8 cellular contexts compared by ENCODE assay signal in genomic region chr12:19482036-19482435, GRCh38. TPM values are rescaled to one million over a fixed set of nuclear protein-coding genes. Genes with fewer than 3 reads are reported as not detected.
DNase-seq lines count a peak whose midpoint lies in the region; ATAC-seq lines count a peak whose summit lies in the region.

No MANE protein-coding gene starts in this region.

- peaks cover 4% of the 10 kb centered on the region for H3K9me3 Mint-ChIP-seq in central memory CD8-positive, alpha-beta T cell
- peaks cover 0 to 50% (median 19%) of the 10 kb centered on the region in 9 donors for H3K9me3 Mint-ChIP-seq in naive thymus-derived CD8-positive, alpha-beta T cell

- H3K4me3 Mint-ChIP-seq in central memory CD8-positive, alpha-beta T cell = peak overlapping the region; percentile 50
- H3K4me3 Mint-ChIP-seq in naive thymus-derived CD8-positive, alpha-beta T cell = peak overlapping the region in 9 of 10 donors; percentile 50 to 75 (median 70)

- H3K27ac Mint-ChIP-seq in central memory CD8-positive, alpha-beta T cell (ENCODE audit: low read depth) = peak overlapping the region; percentile 86
- H3K27ac Mint-ChIP-seq in naive thymus-derived CD8-positive, alpha-beta T cell = peak overlapping the region; percentile 29 to 92 (median 82)

- peaks cover 19% of the 10 kb centered on the region for H3K36me3 Mint-ChIP-seq in central memory CD8-positive, alpha-beta T cell (ENCODE audit: insufficient read depth)
- H3K36me3 Mint-ChIP-seq in naive thymus-derived CD8-positive, alpha-beta T cell = peaks cover 36 to 84% (median 54%) of the 10 kb centered on the region in 3 donors

- peaks cover 65% of the 10 kb centered on the region for H3K4me1 Mint-ChIP-seq in central memory CD8-positive, alpha-beta T cell
- H3K4me1 Mint-ChIP-seq in naive thymus-derived CD8-positive, alpha-beta T cell = peaks cover 35 to 77% (median 68%) of the 10 kb centered on the region in 4 donors

- no peak for DNase-seq in central memory CD8-positive, alpha-beta T cell (ENCODE audit: low spot score in 2 of 2)
- no peak for DNase-seq in naive thymus-derived CD8-positive, alpha-beta T cell
- DNase-seq in NCI-H524 (lab: John Stamatoyannopoulos, UW) (no peak), SW480 (ENCODE audit: low spot score) (no peak), NCI-H82 treated with DMSO at 0.1 percent for 48 hours (lab: John Stamatoyannopoulos, UW; ENCODE audit: unreplicated experiment) (no peak)

- POLR2A ChIA-PET in naive thymus-derived CD8-positive, alpha-beta T cell (lab: Charles Lee) = interaction anchor here (0.6 kb wide), 1 partner anchor 77 kb away, joined by 5 read pairs; no protein-coding TSS in a partner anchor

- H3K27me3 Mint-ChIP-seq in central memory CD8-positive, alpha-beta T cell = no peaks in the 10 kb centered on the region
- H3K27me3 Mint-ChIP-seq in naive thymus-derived CD8-positive, alpha-beta T cell = no peaks in the 10 kb centered on the region

- ATAC-seq in GM18907 (IDR thresholded peaks at IDR 0.05; ENCODE audit: unreplicated experiment) (peak; percentile 1), HG03520 (IDR thresholded peaks at IDR 0.05; ENCODE audit: unreplicated experiment) (peak; percentile 8), GM21423 (IDR thresholded peaks at IDR 0.05; ENCODE audit: unreplicated experiment) (no peak)
- ATAC-seq in central memory CD8-positive, alpha-beta T cell (replicated peaks; ENCODE audit: extremely low read depth, poor library complexity, severe bottlenecking) = no peak
- ATAC-seq in naive thymus-derived CD8-positive, alpha-beta T cell = no peak

RNA-seq across cellular contexts. Expression of gene AEBP2, which starts 42.7 kb away (rescaled TPM):
- total RNA-seq in naive thymus-derived CD8-positive, alpha-beta T cell = 10 to 100 TPM; 61.8 to 66.4 TPM
- polyA plus RNA-seq in naive thymus-derived CD8-positive, alpha-beta T cell = 10 to 100 TPM in 2 of 3 donors, 1 to 10 TPM in 1; 8.5 to 15.5 (median 14.0) TPM

Comparison
In these comparisons a context has a peak if more than half of its experiments do, and no peak if none do; other contexts are left out.
1. ATAC-seq: peak in GM18907 (single experiment) and HG03520 (single experiment); none in central memory CD8-positive, alpha-beta T cell (single experiment), naive thymus-derived CD8-positive, alpha-beta T cell (0 of 2) and GM21423 (single experiment).